In the genomic region with DNA sequence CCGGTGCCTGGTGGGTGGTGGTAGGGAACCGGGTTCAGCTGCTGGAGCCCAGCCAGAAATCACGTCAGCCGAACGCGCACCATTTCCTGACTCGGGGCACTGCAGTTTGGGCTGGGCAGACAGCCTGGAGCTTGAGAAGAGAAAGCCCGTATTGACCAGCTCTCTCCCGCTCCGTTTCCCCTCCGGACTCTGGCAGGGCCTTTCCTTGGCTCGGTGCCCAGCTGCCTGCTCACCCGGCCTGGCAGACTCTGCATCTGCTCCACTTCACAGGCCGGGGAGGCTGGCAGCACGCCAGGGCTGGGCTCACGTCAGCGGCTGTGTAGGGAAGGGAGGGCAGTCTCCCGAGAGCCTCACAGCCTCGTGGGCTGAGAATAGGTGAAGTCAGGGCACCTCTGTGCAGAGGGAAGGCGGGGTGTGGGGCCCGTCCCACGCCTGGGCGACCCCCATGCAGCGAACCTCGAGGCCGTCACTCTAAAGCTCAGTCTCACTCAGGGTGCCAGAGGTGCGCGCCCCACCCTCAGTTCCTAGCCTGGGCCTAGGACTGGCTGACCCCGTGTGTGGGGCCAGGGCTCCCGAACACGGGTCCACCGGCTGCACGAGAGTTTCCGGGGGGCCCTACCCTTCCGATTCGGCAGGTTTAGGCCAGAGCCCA, we compare ENCODE assay signal across 8 cellular contexts. TPM values are rescaled to one million over a fixed set of nuclear protein-coding genes. Genes with fewer than 3 reads are reported as not detected.
DNase-seq lines count a peak whose midpoint lies in the region; ATAC-seq and TF ChIP-seq lines count a peak whose summit lies in the region.

No MANE protein-coding gene starts in this region.

- peak; percentile 47 to 56 for ATAC-seq in CD4-positive, CD25-positive, alpha-beta regulatory T cell (ENCODE audit: low read depth in 2 of 2)
- ATAC-seq in HG03159 (IDR thresholded peaks at IDR 0.05; ENCODE audit: unreplicated experiment) (peak; percentile 19), GM19397 (IDR thresholded peaks at IDR 0.05; ENCODE audit: unreplicated experiment) (no peak)
- ATAC-seq in activated T-cell treated with anti-CD3 and anti-CD28 coated beads, Interleukin-2, amount 50 U/mL, for 72 hours (replicated peaks in 1 of 2): peak; percentile 65 to 81

- no peak overlapping the region for H3K4me3 ChIP-seq in CD4-positive, CD25-positive, alpha-beta regulatory T cell (ENCODE audit: low read depth, low read length)
- H3K4me3 ChIP-seq in neutrophil (ENCODE audit: low read depth in 1 of 2, low read length in 1 of 2) (peak overlapping the region; percentile 33 to 42), stomach smooth muscle (ENCODE audit: low read length in 2 of 2) (peak overlapping the region; percentile 23 to 58)

- H3K9me3 ChIP-seq in CD4-positive, CD25-positive, alpha-beta regulatory T cell (ENCODE audit: control insufficient read depth in 2 of 2, low read length in 2 of 2): no peaks in the 10 kb centered on the region
- H3K9me3 ChIP-seq in neutrophil (no peaks in the 10 kb centered on the region), stomach smooth muscle (ENCODE audit: control insufficient read depth in 2 of 2, low read length in 2 of 2) (no peaks in the 10 kb centered on the region)

- no peaks in the 10 kb centered on the region for H3K9me3 Mint-ChIP-seq in CD4-positive, CD25-positive, alpha-beta regulatory T cell
- no peaks in the 10 kb centered on the region for H3K9me3 Mint-ChIP-seq in activated T-cell treated with anti-CD3 and anti-CD28 coated beads, Interleukin-2, amount 50 U/mL, for 72 hours

- H3K4me1 ChIP-seq in CD4-positive, CD25-positive, alpha-beta regulatory T cell (ENCODE audit: control insufficient read depth, insufficient read depth, low read length, poor library complexity, severe bottlenecking): peaks cover 6% of the 10 kb centered on the region
- peaks cover 31 to 34% of the 10 kb centered on the region in 2 experiments for H3K4me1 ChIP-seq in neutrophil (ENCODE audit: control insufficient read depth in 1 of 2, insufficient read depth in 1 of 2, low read depth in 1 of 2, low read length in 1 of 2)
- peaks cover 28% of the 10 kb centered on the region for H3K4me1 ChIP-seq in stomach smooth muscle (ENCODE audit: control insufficient read depth, insufficient read depth, low read length)

- H3K4me3 Mint-ChIP-seq in CD4-positive, CD25-positive, alpha-beta regulatory T cell: peak overlapping the region in 2 of 4 donors; percentile 73 to 78
- H3K4me3 Mint-ChIP-seq in activated T-cell treated with anti-CD3 and anti-CD28 coated beads, Interleukin-2, amount 50 U/mL, for 72 hours: peak overlapping the region; percentile 31 to 54

- no peaks in the 10 kb centered on the region for H3K27me3 Mint-ChIP-seq in CD4-positive, CD25-positive, alpha-beta regulatory T cell
- H3K27me3 Mint-ChIP-seq in activated T-cell treated with anti-CD3 and anti-CD28 coated beads, Interleukin-2, amount 50 U/mL, for 72 hours (ENCODE audit: low read depth): no peaks in the 10 kb centered on the region

- H3K27me3 ChIP-seq in CD4-positive, CD25-positive, alpha-beta regulatory T cell (ENCODE audit: control insufficient read depth, insufficient read depth, low read length): no peaks in the 10 kb centered on the region
- H3K27me3 ChIP-seq in neutrophil: no peaks in the 10 kb centered on the region
- H3K27me3 ChIP-seq in stomach smooth muscle (ENCODE audit: control insufficient read depth in 1 of 2, insufficient read depth in 2 of 2, low read length in 2 of 2): no peaks in the 10 kb centered on the region

- peak in 2 of 3 donors; percentile 14 to 48 for DNase-seq in CD4-positive, CD25-positive, alpha-beta regulatory T cell
- peak; percentile 78 for DNase-seq in NCI-H82 treated with DMSO at 0.1 percent for 48 hours (lab: John Stamatoyannopoulos, UW; ENCODE audit: unreplicated experiment)
- peak; percentile 51 to 53 for DNase-seq in activated T-cell treated with anti-CD3 and anti-CD28 coated beads, Interleukin-2, amount 50 U/mL, for 72 hours
- peak; percentile 65 for DNase-seq in fibroblast of peridontal ligament (ENCODE audit: extremely low read depth)

- H3K27ac Mint-ChIP-seq in CD4-positive, CD25-positive, alpha-beta regulatory T cell: peak overlapping the region in 2 of 3 donors; percentile 65 to 82
- no peak overlapping the region for H3K27ac Mint-ChIP-seq in activated T-cell treated with anti-CD3 and anti-CD28 coated beads, Interleukin-2, amount 50 U/mL, for 72 hours

- peak overlapping the region; percentile 5 for H3K27ac ChIP-seq in CD4-positive, CD25-positive, alpha-beta regulatory T cell (ENCODE audit: insufficient read depth, low read length, poor library complexity, severe bottlenecking)
- H3K27ac ChIP-seq in neutrophil (peak overlapping the region; percentile 95), stomach smooth muscle (ENCODE audit: low read length) (peak overlapping the region; percentile 84)

- H3K36me3 Mint-ChIP-seq in CD4-positive, CD25-positive, alpha-beta regulatory T cell: peaks cover 28% of the 10 kb centered on the region
- H3K36me3 Mint-ChIP-seq in activated T-cell treated with anti-CD3 and anti-CD28 coated beads, Interleukin-2, amount 50 U/mL, for 72 hours (ENCODE audit: insufficient read depth in 2 of 2): no peaks in the 10 kb centered on the region

- H3K4me1 Mint-ChIP-seq in CD4-positive, CD25-positive, alpha-beta regulatory T cell: peaks cover 0 to 30% (median 2%) of the 10 kb centered on the region in 4 donors
- peaks cover 8% of the 10 kb centered on the region for H3K4me1 Mint-ChIP-seq in activated T-cell treated with anti-CD3 and anti-CD28 coated beads, Interleukin-2, amount 50 U/mL, for 72 hours (ENCODE audit: low read depth)

- peak overlapping the region; percentile 67 to 68 for H3K9ac ChIP-seq in stomach smooth muscle (ENCODE audit: low read length in 2 of 2)

- H3K36me3 ChIP-seq in CD4-positive, CD25-positive, alpha-beta regulatory T cell (ENCODE audit: control insufficient read depth, insufficient read depth, low read length): peaks cover 33% of the 10 kb centered on the region
- H3K36me3 ChIP-seq in neutrophil (peaks cover 63% of the 10 kb centered on the region), stomach smooth muscle (ENCODE audit: control insufficient read depth in 2 of 2, insufficient read depth in 2 of 2, low read length in 2 of 2) (peaks cover 0 to 6% of the 10 kb centered on the region in 2 donors)

- TF ChIP-seq CTCF in neutrophil (IDR thresholded peaks at IDR 0.05): no peak

RNA-seq across cellular contexts. Expression of a gene that starts 59.1 kb away (rescaled TPM):
- not detected for total RNA-seq in CD4-positive, CD25-positive, alpha-beta regulatory T cell
- not detected for polyA plus RNA-seq in CD4-positive, CD25-positive, alpha-beta regulatory T cell
- not detected for total RNA-seq in activated T-cell treated with anti-CD3 and anti-CD28 coated beads, Interleukin-2, amount 50 U/mL, for 72 hours

Comparison
In these comparisons a context has a peak if more than half of its experiments do, and no peak if none do; other contexts are left out.
1. H3K27ac ChIP-seq: peak in every context shown above with its lines; median percentile 95 in neutrophil; 84 in stomach smooth muscle; 5 in CD4-positive, CD25-positive, alpha-beta regulatory T cell.